Comparison of ENCODE assay signal across 8 cellular contexts in genomic region chr12:54324617-54325441, GRCh38. TPM values are rescaled to one million over a fixed set of nuclear protein-coding genes. Genes with fewer than 3 reads are reported as not detected.
DNase-seq lines count a peak whose midpoint lies in the region; ATAC-seq and TF ChIP-seq lines count a peak whose summit lies in the region.

COPZ1 (plus strand) TSS chr12:54325131; CDS start chr12:54325164, 33 bp downstream.

- H3K36me3 ChIP-seq in gastroesophageal sphincter, result peaks cover 0 to 8% of the 10 kb centered on the region in 2 donors
- no peaks in the 10 kb centered on the region for H3K36me3 ChIP-seq in neutrophil

- no peaks in the 10 kb centered on the region for H3K9me3 Mint-ChIP-seq in HFFc6
- H3K9me3 Mint-ChIP-seq in activated naive CD4-positive, alpha-beta T cell treated with anti-CD3 and anti-CD28 coated beads for 36 hours, result no peaks in the 10 kb centered on the region

- no peak for TF ChIP-seq EP300 in gastroesophageal sphincter (IDR thresholded peaks at IDR 0.05)

- peak within 1 kb of the TSS; percentile 97 for H3K4me3 Mint-ChIP-seq in HFFc6
- H3K4me3 Mint-ChIP-seq in activated naive CD4-positive, alpha-beta T cell treated with anti-CD3 and anti-CD28 coated beads for 36 hours, result peak within 1 kb of the TSS; percentile 100

- H3K27me3 ChIP-seq in gastroesophageal sphincter (no peaks in the 10 kb centered on the region), neutrophil (no peaks in the 10 kb centered on the region)

- peaks cover 38% of the 10 kb centered on the region for H3K4me1 Mint-ChIP-seq in HFFc6 (ENCODE audit: low read depth)
- H3K4me1 Mint-ChIP-seq in activated naive CD4-positive, alpha-beta T cell treated with anti-CD3 and anti-CD28 coated beads for 36 hours (ENCODE audit: low read depth), result peaks cover 44% of the 10 kb centered on the region

- TF ChIP-seq CTCF in HFFc6 (IDR thresholded peaks at IDR 0.05) (peak; percentile 89), gastroesophageal sphincter (IDR thresholded peaks at IDR 0.05) (peak; percentile 51 to 76 (median 71)), neutrophil (IDR thresholded peaks at IDR 0.05) (peak; percentile 76)

- peak within 1 kb of the TSS; percentile 77 to 93 (median 90) for H3K27ac ChIP-seq in gastroesophageal sphincter
- peak within 1 kb of the TSS; percentile 86 for H3K27ac ChIP-seq in neutrophil
- H3K27ac ChIP-seq in substantia nigra (ENCODE audit: low read depth, low read length, poor library complexity, severe bottlenecking), result peak within 1 kb of the TSS; percentile 88

- peaks cover 13% of the 10 kb centered on the region for H3K36me3 Mint-ChIP-seq in HFFc6 (ENCODE audit: low read depth)
- peaks cover 4% of the 10 kb centered on the region for H3K36me3 Mint-ChIP-seq in activated naive CD4-positive, alpha-beta T cell treated with anti-CD3 and anti-CD28 coated beads for 36 hours (ENCODE audit: low read depth)

- peak within 1 kb of the TSS; percentile 99 for H3K27ac Mint-ChIP-seq in HFFc6
- H3K27ac Mint-ChIP-seq in activated naive CD4-positive, alpha-beta T cell treated with anti-CD3 and anti-CD28 coated beads for 36 hours, result peak within 1 kb of the TSS; percentile 93

- H3K27me3 Mint-ChIP-seq in HFFc6 (ENCODE audit: insufficient read depth), result no peaks in the 10 kb centered on the region; the same call in 1 of the 2 replicates
- no peaks in the 10 kb centered on the region for H3K27me3 Mint-ChIP-seq in activated naive CD4-positive, alpha-beta T cell treated with anti-CD3 and anti-CD28 coated beads for 36 hours (ENCODE audit: low read depth)

- CTCF ChIA-PET in activated naive CD4-positive, alpha-beta T cell treated with anti-CD3 and anti-CD28 coated beads for 36 hours (lab: Charles Lee), result interaction anchor here (0.6 to 4.9 kb wide), 36 partner anchors 8 to 1118 kb away, joined by 3 to 45 read pairs (median 4); partner anchors contain the start of gene NFE2

- TF ChIP-seq POLR2A in gastroesophageal sphincter (IDR thresholded peaks at IDR 0.05), result peak; percentile 46 to 62

- 0% methylated on average over 10 to 17 of the region's 34 CpGs for WGBS in gastroesophageal sphincter (ENCODE audit: low coverage in 1 of 2), 2 donors

- peak; percentile 100 for DNase-seq in HFFc6
- DNase-seq in NAMALWA (ENCODE audit: low spot score), result peak; percentile 100
- peak; percentile 100 for DNase-seq in SK-N-DZ (ENCODE audit: low spot score)
- peak; percentile 98 for DNase-seq in activated naive CD4-positive, alpha-beta T cell treated with anti-CD3 and anti-CD28 coated beads for 36 hours
- DNase-seq in substantia nigra (lab: John Stamatoyannopoulos, UW), result peak; percentile 58 to 100 (median 94)

- H3K9me3 ChIP-seq in gastroesophageal sphincter, result no peaks in the 10 kb centered on the region
- no peaks in the 10 kb centered on the region for H3K9me3 ChIP-seq in neutrophil

- peak; percentile 99 for ATAC-seq in gastroesophageal sphincter

- H3K4me1 ChIP-seq in gastroesophageal sphincter, result peaks cover 0 to 52% (median 25%) of the 10 kb centered on the region in 3 donors
- peaks cover 65 to 69% of the 10 kb centered on the region in 2 experiments for H3K4me1 ChIP-seq in neutrophil (ENCODE audit: control insufficient read depth in 1 of 2, insufficient read depth in 1 of 2, low read depth in 1 of 2, low read length in 1 of 2)

- H3K4me3 ChIP-seq in GM08714 (ENCODE audit: low read length) (peak within 1 kb of the TSS; percentile 96), gastroesophageal sphincter (peak within 1 kb of the TSS; percentile 67 to 99), neutrophil (ENCODE audit: low read depth in 1 of 2, low read length in 1 of 2) (peak within 1 kb of the TSS; percentile 66 to 76)

- intact Hi-C loops in activated naive CD4-positive, alpha-beta T cell treated with anti-CD3 and anti-CD28 coated beads for 36 hours (cut with micrococcal nuclease), result loop anchor here (1.0 to 5.0 kb wide), 8 partner anchors 34 to 598 kb away; partner anchors contain the start of genes CALCOCO1, CBX5, GPR84 and HNRNPA1

RNA-seq across cellular contexts. Expression of gene COPZ1, which starts in this region (rescaled TPM):
- 100 to 1,000 TPM; 178 to 225 (median 200) TPM for total RNA-seq in HFFc6 (2021; fragmentation: NEBNext Ultra II Directional; extraction: Animal tissue kit (Norgen Biotek cat#: 25700))
- 181 and 301 TPM in 2 replicates for polyA plus RNA-seq in SK-N-DZ (2014; cell fraction: cytosol; rRNA removed)
- 131 and 141 TPM in 2 replicates for polyA plus RNA-seq in SK-N-DZ (2014; cell fraction: nucleus; rRNA removed)
- 100 to 1,000 TPM in 1 of 2 experiments, 10 to 100 TPM in 1; 98.0 to 105 TPM for total RNA-seq in activated naive CD4-positive, alpha-beta T cell treated with anti-CD3 and anti-CD28 coated beads for 36 hours
- 100 to 1,000 TPM in 1 of 4 donors, 10 to 100 TPM in 3; 47.0 to 138 (median 57.5) TPM for total RNA-seq in gastroesophageal sphincter

Comparison
In these comparisons a context has a peak if more than half of its experiments do, and no peak if none do; other contexts are left out.
1. Peak in every context shown above with its lines: DNase-seq, ATAC-seq, H3K4me3 ChIP-seq and H3K27ac ChIP-seq.